ENCODE assay signal across 8 cellular contexts in genomic region chr1:99645699-99646531, GRCh38. TPM values are rescaled to one million over a fixed set of nuclear protein-coding genes. Genes with fewer than 3 reads are reported as not detected.
DNase-seq lines count a peak whose midpoint lies in the region; ATAC-seq and TF ChIP-seq lines count a peak whose summit lies in the region.

A gene with protein sequence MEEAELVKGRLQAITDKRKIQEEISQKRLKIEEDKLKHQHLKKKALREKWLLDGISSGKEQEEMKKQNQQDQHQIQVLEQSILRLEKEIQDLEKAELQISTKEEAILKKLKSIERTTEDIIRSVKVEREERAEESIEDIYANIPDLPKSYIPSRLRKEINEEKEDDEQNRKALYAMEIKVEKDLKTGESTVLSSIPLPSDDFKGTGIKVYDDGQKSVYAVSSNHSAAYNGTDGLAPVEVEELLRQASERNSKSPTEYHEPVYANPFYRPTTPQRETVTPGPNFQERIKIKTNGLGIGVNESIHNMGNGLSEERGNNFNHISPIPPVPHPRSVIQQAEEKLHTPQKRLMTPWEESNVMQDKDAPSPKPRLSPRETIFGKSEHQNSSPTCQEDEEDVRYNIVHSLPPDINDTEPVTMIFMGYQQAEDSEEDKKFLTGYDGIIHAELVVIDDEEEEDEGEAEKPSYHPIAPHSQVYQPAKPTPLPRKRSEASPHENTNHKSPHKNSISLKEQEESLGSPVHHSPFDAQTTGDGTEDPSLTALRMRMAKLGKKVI (plus strand): TSS chr1:99646113. CDS start chr1:99646318, 205 bp downstream.

- no peak for TF ChIP-seq POLR2A in GM18505 (IDR thresholded peaks at IDR 0.05; ENCODE audit: borderline replicate concordance, extremely low read depth, insufficient read depth, insufficient read length)

- no peaks in the 10 kb centered on the region for H3K9me3 Mint-ChIP-seq in activated T-cell treated with anti-CD3 and anti-CD28 coated beads, Interleukin-2, amount 50 U/mL, for 4 hours

- no peaks in the 10 kb centered on the region for H3K36me3 Mint-ChIP-seq in activated T-cell treated with anti-CD3 and anti-CD28 coated beads, Interleukin-2, amount 50 U/mL, for 4 hours (ENCODE audit: insufficient read depth)

- H3K4me3 Mint-ChIP-seq in activated T-cell treated with anti-CD3 and anti-CD28 coated beads, Interleukin-2, amount 50 U/mL, for 4 hours: no peak within 1 kb of the TSS

- DNase-seq in DMS53 treated with DMSO at 0.1 percent for 48 hours (lab: John Stamatoyannopoulos, UW; ENCODE audit: unreplicated experiment): peak; percentile 92
- DNase-seq in SHP77 (lab: John Stamatoyannopoulos, UW): peak; percentile 24 to 51
- peak; percentile 5 for DNase-seq in globus pallidus (ENCODE audit: low spot score)
- DNase-seq in posterior vena cava (ENCODE audit: low spot score): no peak
- no peak for DNase-seq in activated T-cell treated with anti-CD3 and anti-CD28 coated beads, Interleukin-2, amount 50 U/mL, for 4 hours

- ATAC-seq in GM18505 (IDR thresholded peaks at IDR 0.05; ENCODE audit: unreplicated experiment): no peak
- ATAC-seq in GM18502 (IDR thresholded peaks at IDR 0.05; ENCODE audit: poor library complexity, unreplicated experiment): no peak
- ATAC-seq in HG03442 (IDR thresholded peaks at IDR 0.05; ENCODE audit: unreplicated experiment): no peak
- ATAC-seq in activated T-cell treated with anti-CD3 and anti-CD28 coated beads, Interleukin-2, amount 50 U/mL, for 4 hours: no peak

- H3K4me1 Mint-ChIP-seq in activated T-cell treated with anti-CD3 and anti-CD28 coated beads, Interleukin-2, amount 50 U/mL, for 4 hours (ENCODE audit: low read depth): no peaks in the 10 kb centered on the region

- H3K27me3 Mint-ChIP-seq in activated T-cell treated with anti-CD3 and anti-CD28 coated beads, Interleukin-2, amount 50 U/mL, for 4 hours (ENCODE audit: low read depth): peaks cover 25% of the 10 kb centered on the region

- intact Hi-C loops in posterior vena cava (cut with DNase I): no loop called here

RNA-seq across cellular contexts. Expression of the gene that starts here (rescaled TPM):
- 10 to 100 TPM; 22.6 to 31.0 TPM for total RNA-seq in posterior vena cava
- total RNA-seq in activated T-cell treated with anti-CD3 and anti-CD28 coated beads, Interleukin-2, amount 50 U/mL, for 4 hours: not detected

Comparison
In these comparisons a context has a peak if more than half of its experiments do, and no peak if none do; other contexts are left out.
1. RNA of the gene that starts here (total RNA-seq): 22.6 to 31.0 TPM in posterior vena cava; not detected in activated T-cell treated with anti-CD3 and anti-CD28 coated beads, Interleukin-2, amount 50 U/mL, for 4 hours; every median in the first group is over 10 times any median in the second.
2. DNase-seq: peak in DMS53 treated with DMSO at 0.1 percent for 48 hours (single experiment), SHP77 (2 of 2) and globus pallidus (single experiment); none in posterior vena cava (single experiment) and activated T-cell treated with anti-CD3 and anti-CD28 coated beads, Interleukin-2, amount 50 U/mL, for 4 hours (single experiment).